In the genomic region with DNA sequence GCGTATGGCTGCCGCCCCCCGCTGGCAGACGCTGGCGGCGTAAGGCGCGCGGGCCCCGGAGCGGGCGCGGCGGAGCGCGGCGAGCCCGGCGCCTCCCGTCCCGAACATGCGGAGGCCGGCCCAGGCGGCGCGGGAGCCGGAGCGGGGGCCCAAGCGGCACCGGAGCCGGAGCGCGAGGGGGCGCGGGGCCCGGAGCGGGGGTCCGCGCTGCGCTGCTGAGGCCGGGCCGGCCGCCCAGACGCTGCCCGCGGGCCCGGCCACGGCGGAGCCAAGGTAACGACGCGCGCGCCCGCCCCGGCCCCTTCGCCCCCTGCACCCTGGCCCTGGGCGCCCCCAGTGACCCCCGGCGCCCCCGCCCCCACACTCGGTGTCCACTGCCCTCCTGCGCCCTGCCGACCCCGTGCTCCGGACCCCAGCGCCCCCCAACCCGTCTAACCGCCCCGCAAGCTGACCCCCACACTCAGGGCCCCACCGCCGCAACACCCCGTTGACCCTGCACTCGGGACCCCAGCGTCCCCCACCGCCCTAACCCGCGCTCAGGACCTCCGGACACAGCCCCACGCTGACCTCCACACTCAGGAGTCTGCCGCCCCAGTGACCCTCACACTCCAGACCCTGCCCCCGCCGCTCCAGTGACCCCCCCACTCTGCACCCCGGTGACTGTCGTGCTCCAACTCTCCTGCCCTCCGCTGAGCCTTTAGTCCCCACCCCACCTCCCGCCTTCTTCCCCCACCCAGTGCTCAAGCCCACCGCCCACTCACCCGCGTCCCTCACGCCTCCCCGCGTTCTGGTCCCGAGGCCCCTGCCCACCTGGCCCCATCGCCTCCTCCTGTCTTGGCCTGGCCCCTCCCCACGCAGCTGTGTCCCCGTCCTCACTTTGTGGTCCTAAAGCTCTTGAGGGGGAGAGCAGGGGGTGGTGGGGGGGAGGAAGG, we compare ENCODE assay signal across 8 cellular contexts. TPM values are rescaled to one million over a fixed set of nuclear protein-coding genes. Genes with fewer than 3 reads are reported as not detected.
DNase-seq lines count a peak whose midpoint lies in the region; ATAC-seq and TF ChIP-seq lines count a peak whose summit lies in the region.

Gene CSNK1G2, plus strand, starts transcription at position 27 of the 932 bp plus-strand sequence. CDS start 28,601 bp downstream, outside the sequence.

- H3K4me1 ChIP-seq in heart right ventricle: peaks cover 9 to 49% (median 36%) of the 10 kb centered on the region in 9 donors

- H3K27ac ChIP-seq in heart right ventricle: peak within 1 kb of the TSS; percentile 95 to 100 (median 99)

- no peaks in the 10 kb centered on the region for H3K27me3 ChIP-seq in heart right ventricle

- peak; percentile 15 for ATAC-seq in HG03442 (IDR thresholded peaks at IDR 0.05; ENCODE audit: unreplicated experiment)
- peak in 2 of 8 donors; percentile 0 to 4 for ATAC-seq in heart right ventricle
- ATAC-seq in sciatic nerve: peak; percentile 2

- intact Hi-C loops in heart right ventricle (cut with DNase I) (no loop called here), sciatic nerve (cut with DNase I) (no loop called here)

- no peaks in the 10 kb centered on the region for H3K9me3 ChIP-seq in heart right ventricle

- TF ChIP-seq CTCF in GM12875 (IDR thresholded peaks at IDR 0.05; ENCODE audit: borderline replicate concordance, insufficient read depth, low read depth, low read length) (peak; percentile 17; the same call in 1 of the 2 replicates), heart right ventricle (IDR thresholded peaks at IDR 0.05) (peak in 1 of 9 donors; percentile 36)

- 0% methylated on average over 69 to 97 of the region's 97 CpGs for WGBS in heart right ventricle, 2 donors

- DNase-seq in activated T-helper 1 cell treated with Interleukin-2 at 50 U/mL for 16 hours (ENCODE audit: low read depth) (peak; percentile 12), heart right ventricle (no peak), sciatic nerve (ENCODE audit: low spot score) (no peak), NCI-H82 (lab: John Stamatoyannopoulos, UW) (no peak), D341Med (ENCODE audit: low spot score) (no peak)
- DNase-seq in central memory CD4-positive, alpha-beta T cell: no peak

- H3K36me3 ChIP-seq in heart right ventricle: no peaks in the 10 kb centered on the region

- H3K4me3 ChIP-seq in GM12875 (ENCODE audit: low read depth, low read length): peak within 1 kb of the TSS; percentile 73
- peak within 1 kb of the TSS; percentile 55 to 91 (median 72) for H3K4me3 ChIP-seq in heart right ventricle

RNA-seq across cellular contexts. Expression of gene CSNK1G2, which starts in this region (rescaled TPM):
- total RNA-seq in heart right ventricle: 10 to 100 TPM; 17.7 to 32.4 (median 23.7) TPM
- polyA plus RNA-seq in heart right ventricle: 10 to 100 TPM; 30.5 to 35.2 TPM
- 51.6 TPM for total RNA-seq in sciatic nerve
